ENCODE assay signal across 1 cellular context in genomic region chr5:62901001-62901400, GRCh38.
TF ChIP-seq lines count a peak whose summit lies in the region.

No MANE protein-coding gene starts in this region.

TF ChIP-seq in GM23338, 12 proteins besides CTCF, POLR2A, EP300 and RAD21 (continued from another document):
- TF ChIP-seq STAT1 (IDR thresholded peaks at IDR 0.05; ENCODE audit: unreplicated experiment), result no peak
- TF ChIP-seq NANOG (IDR thresholded peaks at IDR 0.05; ENCODE audit: borderline replicate concordance), result no peak
- TF ChIP-seq, protein P1, sequence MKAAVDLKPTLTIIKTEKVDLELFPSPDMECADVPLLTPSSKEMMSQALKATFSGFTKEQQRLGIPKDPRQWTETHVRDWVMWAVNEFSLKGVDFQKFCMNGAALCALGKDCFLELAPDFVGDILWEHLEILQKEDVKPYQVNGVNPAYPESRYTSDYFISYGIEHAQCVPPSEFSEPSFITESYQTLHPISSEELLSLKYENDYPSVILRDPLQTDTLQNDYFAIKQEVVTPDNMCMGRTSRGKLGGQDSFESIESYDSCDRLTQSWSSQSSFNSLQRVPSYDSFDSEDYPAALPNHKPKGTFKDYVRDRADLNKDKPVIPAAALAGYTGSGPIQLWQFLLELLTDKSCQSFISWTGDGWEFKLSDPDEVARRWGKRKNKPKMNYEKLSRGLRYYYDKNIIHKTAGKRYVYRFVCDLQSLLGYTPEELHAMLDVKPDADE (IDR thresholded peaks at IDR 0.05), result no peak
- no peak for TF ChIP-seq ZNF114 (CRISPR knock-in tag; IDR thresholded peaks at IDR 0.05)
- no peak for TF ChIP-seq EZH2phosphoT487 (IDR thresholded peaks at IDR 0.05; ENCODE audit: unreplicated experiment)
- no peak for TF ChIP-seq CREB1 (CRISPR knock-in tag; IDR thresholded peaks at IDR 0.05; ENCODE audit: low read depth)
